ENCODE assay signal across 19 cellular contexts in the genomic region with DNA sequence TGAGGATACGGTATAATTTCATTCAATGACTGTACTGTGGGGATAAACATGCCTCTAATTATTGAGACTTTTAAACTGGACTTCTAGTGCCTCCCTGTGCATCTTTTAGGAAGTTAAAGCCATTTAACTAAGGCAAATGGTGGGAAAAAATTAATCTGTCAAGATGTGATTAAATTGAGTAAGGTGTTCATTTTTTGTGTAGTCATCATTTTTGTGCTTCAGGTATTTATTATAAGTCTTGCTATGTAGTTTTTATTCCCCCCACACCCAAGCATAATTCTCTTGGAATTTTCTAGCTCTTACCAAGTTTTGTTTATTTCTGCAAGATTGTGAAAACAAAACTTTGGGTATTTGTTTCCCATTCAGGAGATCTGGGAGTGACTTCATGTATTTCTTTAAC. TPM values are rescaled to one million over a fixed set of nuclear protein-coding genes. Genes with fewer than 3 reads are reported as not detected.
DNase-seq lines count a peak whose midpoint lies in the region; ATAC-seq, FAIRE-seq and TF ChIP-seq lines count a peak whose summit lies in the region.
"Had no signal": no experiment of that assay in that cellular context is flagged by ENCODE, and none has a peak within 500 bp of the region (broad histone marks: within the 10 kb centered on the region; RNA-seq: fewer than 3 reads in every experiment).

No MANE protein-coding gene starts in this region.

- TF ChIP-seq POLR2A in HepG2 (IDR thresholded peaks at IDR 0.05; ENCODE audit: insufficient read depth in 1 of 2, low read depth in 2 of 2, low read length in 2 of 2) (no peak), right lobe of liver (IDR thresholded peaks at IDR 0.05) (no peak)

- H3K4me3 ChIP-seq in HepG2 (replicated peaks in 1 of 3; ENCODE audit: insufficient read depth in 1 of 3, low read depth in 2 of 3, low read length in 3 of 3) (no peak overlapping the region), right lobe of liver (no peak overlapping the region), HEK293 (ENCODE audit: low read depth, low read length) (no peak overlapping the region)
- H3K4me3 ChIP-seq: SJCRH30 had no signal

- no peaks in the 10 kb centered on the region for H3K27me3 ChIP-seq in HepG2 (ENCODE audit: control insufficient read depth in 1 of 2, insufficient read depth in 2 of 2, low read length in 2 of 2)
- H3K27me3 ChIP-seq in right lobe of liver = no peaks in the 10 kb centered on the region
- H3K27me3 ChIP-seq: BE2C, SJCRH30 had no signal

- POLR2A ChIA-PET in HepG2 (lab: Yijun Ruan, JAX) = interaction anchor here (4.4 kb wide), 1 partner anchor 10 kb away, joined by 39 read pairs; a partner anchor contains a TSS
- POLR2A ChIA-PET in HEK293 (lab: Yijun Ruan, JAX) = interaction anchor here (1.0 to 3.8 kb wide), 2 partner anchors 9 to 11 kb away, joined by 5 to 33 read pairs; a partner anchor contains a TSS

- H3K4me2 ChIP-seq in HepG2 (ENCODE audit: low read depth, low read length) = no peak overlapping the region

- FAIRE-seq in HepG2 (lab: Jason Lieb, UNC) = no peak
- FAIRE-seq: H54, HTR-8/SVneo had no signal

- TF ChIP-seq RAD21 in HepG2 (CRISPR knock-in tag; IDR thresholded peaks at IDR 0.05) = no peak

- H4K20me1 ChIP-seq in HepG2 (ENCODE audit: insufficient read depth, low read length) = peaks cover 20% of the 10 kb centered on the region

- H3K9me3 Mint-ChIP-seq in activated naive CD8-positive, alpha-beta T cell treated with anti-CD3 and anti-CD28 coated beads, Interleukin-2, amount 50 U/mL, for 24 hours = no peaks in the 10 kb centered on the region

- H2AFZ ChIP-seq in HepG2 (ENCODE audit: low read length) = no peak overlapping the region

- ATAC-seq in HepG2 (no peak), right lobe of liver (no peak), HG02852 (IDR thresholded peaks at IDR 0.05; ENCODE audit: unreplicated experiment) (no peak)
- ATAC-seq in activated naive CD8-positive, alpha-beta T cell treated with anti-CD3 and anti-CD28 coated beads, Interleukin-2, amount 50 U/mL, for 24 hours = no peak

- peaks cover 65% of the 10 kb centered on the region for H3K36me3 Mint-ChIP-seq in activated naive CD8-positive, alpha-beta T cell treated with anti-CD3 and anti-CD28 coated beads, Interleukin-2, amount 50 U/mL, for 24 hours (ENCODE audit: low read depth)

- H3K79me2 ChIP-seq in HepG2 (ENCODE audit: insufficient read depth, low read length) = peaks cover 41% of the 10 kb centered on the region

- H3K27me3 Mint-ChIP-seq in activated naive CD8-positive, alpha-beta T cell treated with anti-CD3 and anti-CD28 coated beads, Interleukin-2, amount 50 U/mL, for 24 hours = no peaks in the 10 kb centered on the region

- no peak overlapping the region for H3K9ac ChIP-seq in HepG2 (ENCODE audit: insufficient read depth, low read depth, low read length)

- H3K9me3 ChIP-seq in HepG2 (ENCODE audit: low read length) = no peaks in the 10 kb centered on the region
- H3K9me3 ChIP-seq in right lobe of liver = no peaks in the 10 kb centered on the region
- H3K9me3 ChIP-seq in HEK293 (ENCODE audit: control insufficient read depth, insufficient read depth, low read depth, low read length) = no peaks in the 10 kb centered on the region
- H3K9me3 ChIP-seq: BE2C, SJCRH30 had no signal

- intact Hi-C loops in HepG2 (cut with micrococcal nuclease; ENCODE audit: unreplicated experiment) = no loop called here
- intact Hi-C loops in right lobe of liver (cut with DNase I) = no loop called here

- TF ChIP-seq CTCF in HepG2 (CRISPR knock-in tag; IDR thresholded peaks at IDR 0.05) (no peak), right lobe of liver (IDR thresholded peaks at IDR 0.05) (no peak), HEK293 (tag by site-specific recombination; IDR thresholded peaks at IDR 0.05) (no peak)

- 100% methylated on average over 1 of the region's 1 CpG for WGBS in HepG2 (ENCODE audit: low lambda C conversion rate)
- 80% methylated on average over 1 of the region's 1 CpG for WGBS in right lobe of liver (ENCODE audit: insufficient coverage, low coverage, low lambda C conversion rate, missing lambda C conversion rate)

- H3K4me1 ChIP-seq in HepG2 (ENCODE audit: insufficient read depth, low read length) (peaks cover 40% of the 10 kb centered on the region), right lobe of liver (peaks cover 0 to 25% (median 6%) of the 10 kb centered on the region in 4 donors), HEK293 (ENCODE audit: control insufficient read depth, insufficient read depth, low read length) (no peaks in the 10 kb centered on the region; the same call in 1 of the 2 replicates)
- H3K4me1 ChIP-seq: SJCRH30 had no signal

- H3K27ac Mint-ChIP-seq in activated naive CD8-positive, alpha-beta T cell treated with anti-CD3 and anti-CD28 coated beads, Interleukin-2, amount 50 U/mL, for 24 hours = peak overlapping the region; percentile 52

- CTCF ChIA-PET in HepG2 (lab: Yijun Ruan, JAX; ENCODE audit: low intra/inter-chr PET ratio, low total read pairs) (no interaction called here), HEK293 (lab: Yijun Ruan, JAX) (interaction anchor here (0.6 to 4.7 kb wide), 11 partner anchors 10 to 280 kb away, joined by 3 to 26 read pairs (median 5); a partner anchor contains a TSS)

- TF ChIP-seq EP300 in HepG2 (IDR thresholded peaks at IDR 0.05; ENCODE audit: low read depth in 2 of 2, low read length in 2 of 2) (no peak), HepG2 (CRISPR knock-in tag; IDR thresholded peaks at IDR 0.05; ENCODE audit: borderline replicate concordance) (no peak)

- no TSS peak for BruUV-seq in HepG2 (replicated peaks; lab: Mats Ljungman, UMichigan)

- H3K4me3 Mint-ChIP-seq in activated naive CD8-positive, alpha-beta T cell treated with anti-CD3 and anti-CD28 coated beads, Interleukin-2, amount 50 U/mL, for 24 hours = no peak overlapping the region

- H3K4me1 Mint-ChIP-seq in activated naive CD8-positive, alpha-beta T cell treated with anti-CD3 and anti-CD28 coated beads, Interleukin-2, amount 50 U/mL, for 24 hours = peaks cover 24% of the 10 kb centered on the region

- H3K36me3 ChIP-seq in HepG2 (replicated peaks in 1 of 2; ENCODE audit: control insufficient read depth in 1 of 2, insufficient read depth in 2 of 2, low read length in 2 of 2) = peaks cover 9 to 62% of the 10 kb centered on the region in 2 experiments
- peaks cover 7 to 53% (median 21%) of the 10 kb centered on the region in 4 donors for H3K36me3 ChIP-seq in right lobe of liver
- H3K36me3 ChIP-seq in HEK293 (ENCODE audit: control insufficient read depth in 2 of 2, insufficient read depth in 1 of 2, low read length in 2 of 2) = peaks cover 88 to 96% of the 10 kb centered on the region in 2 experiments

- DNase-seq in HepG2 (ENCODE audit: low spot score) = no peak
- no peak for DNase-seq in right lobe of liver
- no peak for DNase-seq in activated naive CD8-positive, alpha-beta T cell treated with anti-CD3 and anti-CD28 coated beads, Interleukin-2, amount 50 U/mL, for 24 hours
- no peak for DNase-seq in D341Med (ENCODE audit: low spot score)
- no peak for DNase-seq in DMS53 treated with DMSO at 0.1 percent for 48 hours (lab: John Stamatoyannopoulos, UW; ENCODE audit: unreplicated experiment)
- DNase-seq: BE2C, DMS 273 treated with DMSO at 0.1 percent for 48 hours, NCI-H1436, NCI-H2029, NCI-H2171 treated with DMSO at 0.1 percent for 48 hours, NCI-H748 treated with DMSO at 0.1 percent for 48 hours, SJCRH30 had no signal

- in situ Hi-C loops in HepG2 (cut with HindIII; ENCODE audit: extremely low pct_ligation_motif_present, low pct_unique_long_range_greater_than_20kb) = loop anchor here (25.0 kb wide), 1 partner anchor 107 kb away; no protein-coding TSS in a partner anchor

- H3K27ac ChIP-seq in HepG2 (ENCODE audit: extremely low read length, insufficient read depth, low read length) = no peak overlapping the region
- H3K27ac ChIP-seq in right lobe of liver = no peak overlapping the region
- H3K27ac ChIP-seq in HEK293 (ENCODE audit: extremely low read depth, low read depth, low read length) = no peak overlapping the region
- H3K27ac ChIP-seq: HL-60, SJCRH30 had no signal

RNA-seq across cellular contexts. Expression of a gene that starts 10.2 kb away (rescaled TPM):
- total RNA-seq in HepG2 (2016; rRNA removed; fragmentation: Illumina TruSeq; extraction: Trizol) (26.5 and 49.9 TPM in 2 replicates), right lobe of liver (10 to 100 TPM; 41.3 to 75.8 (median 65.4) TPM)
- total RNA-seq in HepG2 (2016; cell fraction: cytosol; rRNA removed; fragmentation: Illumina TruSeq; extraction: Trizol; ENCODE audit: low read depth) = 10.6 and 10.7 TPM in 2 replicates
- total RNA-seq in HepG2 (2016; cell fraction: insoluble cytoplasmic fraction; rRNA removed; fragmentation: Illumina TruSeq; extraction: Trizol) = 25.5 and 47.5 TPM in 2 replicates
- 22.1 and 24.1 TPM in 2 replicates for total RNA-seq in HepG2 (2016; cell fraction: membrane; rRNA removed; fragmentation: Illumina TruSeq; extraction: Trizol)
- 71.1 and 76.3 TPM in 2 replicates for total RNA-seq in HepG2 (2016; cell fraction: nucleus; rRNA removed; fragmentation: Illumina TruSeq; extraction: Trizol)
- polyA plus RNA-seq in HepG2 (2011; rRNA removed) = 25.2 and 29.3 TPM in 2 replicates
- polyA plus RNA-seq in HepG2 (2011; cell fraction: cytosol; rRNA removed) = 8.2 and 12.4 TPM in 2 replicates
- polyA plus RNA-seq in HepG2 (2011; cell fraction: nucleus; rRNA removed) = 33.6 and 41.0 TPM in 2 replicates
- polyA plus RNA-seq in HepG2 (2012) = 63.3 and 101 TPM in 2 replicates
- 6.8 and 8.6 TPM in 2 replicates for polyA plus RNA-seq in HepG2 (2016; cell fraction: cytosol; fragmentation: Illumina TruSeq; extraction: Trizol; ENCODE audit: low read depth)
- 96.6 and 122 TPM in 2 replicates for polyA plus RNA-seq in HepG2 (2016; cell fraction: insoluble cytoplasmic fraction; fragmentation: Illumina TruSeq; extraction: Trizol; ENCODE audit: low read depth)
- 13.0 and 14.7 TPM in 2 replicates for polyA plus RNA-seq in HepG2 (2016; cell fraction: membrane; fragmentation: Illumina TruSeq; extraction: Trizol; ENCODE audit: low read depth)
- 198 and 203 TPM in 2 replicates for polyA plus RNA-seq in HepG2 (2016; cell fraction: nucleus; fragmentation: Illumina TruSeq; extraction: Trizol; ENCODE audit: insufficient read depth, low read depth)
- 20.7 and 68.8 TPM in 2 replicates for polyA minus RNA-seq in HepG2 (2011; rRNA and poly(A)+ RNA removed; ENCODE audit: low replicate concordance)
- polyA minus RNA-seq in HepG2 (2011; cell fraction: cytosol; rRNA and poly(A)+ RNA removed) = 15.1 and 21.8 TPM in 2 replicates
- polyA minus RNA-seq in HepG2 (2011; cell fraction: nucleus; rRNA and poly(A)+ RNA removed) = 122 and 130 TPM in 2 replicates

RNA-seq across cellular contexts. Expression of a gene that starts 24.0 kb away (rescaled TPM):
- total RNA-seq in HepG2 (2016; rRNA removed; fragmentation: Illumina TruSeq; extraction: Trizol) = not detected in 2 replicates
- total RNA-seq in HepG2 (2016; cell fraction: cytosol; rRNA removed; fragmentation: Illumina TruSeq; extraction: Trizol; ENCODE audit: low read depth) = not detected in 2 replicates
- not detected in 2 replicates for total RNA-seq in HepG2 (2016; cell fraction: insoluble cytoplasmic fraction; rRNA removed; fragmentation: Illumina TruSeq; extraction: Trizol)
- not detected in 2 replicates for total RNA-seq in HepG2 (2016; cell fraction: membrane; rRNA removed; fragmentation: Illumina TruSeq; extraction: Trizol)
- total RNA-seq in HepG2 (2016; cell fraction: nucleus; rRNA removed; fragmentation: Illumina TruSeq; extraction: Trizol) = not detected in 2 replicates
- not detected in 2 replicates for polyA plus RNA-seq in HepG2 (2011; rRNA removed)
- polyA plus RNA-seq in HepG2 (2011; cell fraction: cytosol; rRNA removed) = not detected in 2 replicates
- not detected in 2 replicates for polyA plus RNA-seq in HepG2 (2011; cell fraction: nucleus; rRNA removed)
- not detected in 2 replicates for polyA plus RNA-seq in HepG2 (2012)
- not detected in 2 replicates for polyA plus RNA-seq in HepG2 (2016; cell fraction: cytosol; fragmentation: Illumina TruSeq; extraction: Trizol; ENCODE audit: low read depth)
- polyA plus RNA-seq in HepG2 (2016; cell fraction: insoluble cytoplasmic fraction; fragmentation: Illumina TruSeq; extraction: Trizol; ENCODE audit: low read depth) = not detected in 2 replicates
- not detected in 2 replicates for polyA plus RNA-seq in HepG2 (2016; cell fraction: membrane; fragmentation: Illumina TruSeq; extraction: Trizol; ENCODE audit: low read depth)
- polyA plus RNA-seq in HepG2 (2016; cell fraction: nucleus; fragmentation: Illumina TruSeq; extraction: Trizol; ENCODE audit: insufficient read depth, low read depth) = not detected in 2 replicates
- polyA minus RNA-seq in HepG2 (2011; rRNA and poly(A)+ RNA removed; ENCODE audit: low replicate concordance) = 11.8 TPM in 1 of 2 replicates, not detected in the other
- polyA minus RNA-seq in HepG2 (2011; cell fraction: cytosol; rRNA and poly(A)+ RNA removed) = not detected in 2 replicates
- polyA minus RNA-seq in HepG2 (2011; cell fraction: nucleus; rRNA and poly(A)+ RNA removed) = not detected in 2 replicates
- total RNA-seq in right lobe of liver = under 1 TPM in 3 of 6 experiments, not detected in 3; 0.22 to 0.28 (median 0.25) TPM
- total RNA-seq: SJCRH30 had no signal

RNA-seq across cellular contexts. Expression of a gene that starts 49.2 kb away (rescaled TPM):
- total RNA-seq in HepG2 (2016; rRNA removed; fragmentation: Illumina TruSeq; extraction: Trizol) = not detected in 2 replicates
- not detected in 2 replicates for total RNA-seq in HepG2 (2016; cell fraction: cytosol; rRNA removed; fragmentation: Illumina TruSeq; extraction: Trizol; ENCODE audit: low read depth)
- total RNA-seq in HepG2 (2016; cell fraction: insoluble cytoplasmic fraction; rRNA removed; fragmentation: Illumina TruSeq; extraction: Trizol) = not detected in 2 replicates
- not detected in 2 replicates for total RNA-seq in HepG2 (2016; cell fraction: membrane; rRNA removed; fragmentation: Illumina TruSeq; extraction: Trizol)
- not detected in 2 replicates for total RNA-seq in HepG2 (2016; cell fraction: nucleus; rRNA removed; fragmentation: Illumina TruSeq; extraction: Trizol)
- not detected in 2 replicates for polyA plus RNA-seq in HepG2 (2011; rRNA removed)
- 0.13 TPM in 1 of 2 replicates, not detected in the other for polyA plus RNA-seq in HepG2 (2011; cell fraction: cytosol; rRNA removed)
- 0.14 TPM in 1 of 2 replicates, not detected in the other for polyA plus RNA-seq in HepG2 (2011; cell fraction: nucleus; rRNA removed)
- polyA plus RNA-seq in HepG2 (2012) = 0.35 TPM in 1 of 2 replicates, not detected in the other
- not detected in 2 replicates for polyA plus RNA-seq in HepG2 (2016; cell fraction: cytosol; fragmentation: Illumina TruSeq; extraction: Trizol; ENCODE audit: low read depth)
- not detected in 2 replicates for polyA plus RNA-seq in HepG2 (2016; cell fraction: insoluble cytoplasmic fraction; fragmentation: Illumina TruSeq; extraction: Trizol; ENCODE audit: low read depth)
- polyA plus RNA-seq in HepG2 (2016; cell fraction: membrane; fragmentation: Illumina TruSeq; extraction: Trizol; ENCODE audit: low read depth) = not detected in 2 replicates
- polyA plus RNA-seq in HepG2 (2016; cell fraction: nucleus; fragmentation: Illumina TruSeq; extraction: Trizol; ENCODE audit: insufficient read depth, low read depth) = not detected in 2 replicates
- not detected in 2 replicates for polyA minus RNA-seq in HepG2 (2011; rRNA and poly(A)+ RNA removed; ENCODE audit: low replicate concordance)
- not detected in 2 replicates for polyA minus RNA-seq in HepG2 (2011; cell fraction: cytosol; rRNA and poly(A)+ RNA removed)
- polyA minus RNA-seq in HepG2 (2011; cell fraction: nucleus; rRNA and poly(A)+ RNA removed) = 0.26 TPM in 1 of 2 replicates, not detected in the other
- total RNA-seq in right lobe of liver = not detected
- total RNA-seq: NCI-H460, SJCRH30 had no signal
- polyA plus RNA-seq: AG04450 had no signal

RNA-seq across cellular contexts. Expression of a gene that starts 58.8 kb away (rescaled TPM):
- total RNA-seq in HepG2 (2016; rRNA removed; fragmentation: Illumina TruSeq; extraction: Trizol) (not detected in 2 replicates), right lobe of liver (not detected)
- not detected in 2 replicates for total RNA-seq in HepG2 (2016; cell fraction: cytosol; rRNA removed; fragmentation: Illumina TruSeq; extraction: Trizol; ENCODE audit: low read depth)
- total RNA-seq in HepG2 (2016; cell fraction: insoluble cytoplasmic fraction; rRNA removed; fragmentation: Illumina TruSeq; extraction: Trizol) = not detected in 2 replicates
- not detected in 2 replicates for total RNA-seq in HepG2 (2016; cell fraction: membrane; rRNA removed; fragmentation: Illumina TruSeq; extraction: Trizol)
- not detected in 2 replicates for total RNA-seq in HepG2 (2016; cell fraction: nucleus; rRNA removed; fragmentation: Illumina TruSeq; extraction: Trizol)
- not detected in 2 replicates for polyA plus RNA-seq in HepG2 (2011; rRNA removed)
- polyA plus RNA-seq in HepG2 (2011; cell fraction: cytosol; rRNA removed) = not detected in 2 replicates
- not detected in 2 replicates for polyA plus RNA-seq in HepG2 (2011; cell fraction: nucleus; rRNA removed)
- polyA plus RNA-seq in HepG2 (2012) = not detected in 2 replicates
- not detected in 2 replicates for polyA plus RNA-seq in HepG2 (2016; cell fraction: cytosol; fragmentation: Illumina TruSeq; extraction: Trizol; ENCODE audit: low read depth)
- polyA plus RNA-seq in HepG2 (2016; cell fraction: insoluble cytoplasmic fraction; fragmentation: Illumina TruSeq; extraction: Trizol; ENCODE audit: low read depth) = not detected in 2 replicates
- polyA plus RNA-seq in HepG2 (2016; cell fraction: membrane; fragmentation: Illumina TruSeq; extraction: Trizol; ENCODE audit: low read depth) = not detected in 2 replicates
- not detected in 2 replicates for polyA plus RNA-seq in HepG2 (2016; cell fraction: nucleus; fragmentation: Illumina TruSeq; extraction: Trizol; ENCODE audit: insufficient read depth, low read depth)
- polyA minus RNA-seq in HepG2 (2011; rRNA and poly(A)+ RNA removed; ENCODE audit: low replicate concordance) = not detected in 2 replicates
- polyA minus RNA-seq in HepG2 (2011; cell fraction: cytosol; rRNA and poly(A)+ RNA removed) = not detected in 2 replicates
- polyA minus RNA-seq in HepG2 (2011; cell fraction: nucleus; rRNA and poly(A)+ RNA removed) = not detected in 2 replicates
- total RNA-seq: NCI-H460, SJCRH30 had no signal
- polyA plus RNA-seq: AG04450 had no signal
